Comparison of ENCODE assay signal across 24 cellular contexts in the genomic region with DNA sequence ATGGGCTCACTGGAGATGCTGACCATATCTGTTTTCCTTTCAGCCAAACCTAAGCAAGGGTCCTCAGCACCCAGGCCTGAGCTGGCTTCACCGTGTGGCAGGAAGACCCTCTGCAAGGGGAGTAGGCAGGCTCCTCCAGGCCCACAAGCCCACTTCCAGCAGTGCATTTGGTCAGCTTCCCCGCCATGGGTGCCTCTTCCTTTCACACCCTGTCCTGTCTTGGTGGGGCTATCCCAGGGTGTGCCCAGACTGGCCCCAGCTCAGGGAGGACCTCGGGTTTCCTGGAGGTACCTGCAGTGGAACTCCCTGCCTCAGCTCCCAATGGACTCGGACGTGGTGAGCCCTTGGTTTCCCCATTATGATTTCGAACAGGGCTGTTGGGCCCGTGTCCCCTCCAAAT. TPM values are rescaled to one million over a fixed set of nuclear protein-coding genes. Genes with fewer than 3 reads are reported as not detected.
"Had no signal": no experiment of that assay in that cellular context is flagged by ENCODE, and none has a peak within 500 bp of the region (broad histone marks: within the 10 kb centered on the region; RNA-seq: fewer than 3 reads in every experiment).

No MANE protein-coding gene starts in this region.

- H3K9me3 ChIP-seq: SK-N-SH had no signal

- ATAC-seq: Panc1 had no signal

- H3K9ac ChIP-seq: SK-N-SH had no signal

- H3K4me2 ChIP-seq: SK-N-SH had no signal

- H3K27ac ChIP-seq: HL-60 had no signal

- DNase-seq: KBM-7, MV-4-11, NCI-H1048, NCI-H1105, NCI-H1417, NCI-H187, NCI-H2029, NCI-H2081 treated with DMSO at 0.1 percent for 48 hours, NCI-H2171, NCI-H226, NCI-H446, NCI-H510A, NCI-H524 treated with DMSO at 0.1 percent for 48 hours, NCI-H69, NCI-H774, PC-3, SHP77, SK-N-SH had no signal

RNA-seq across cellular contexts. Expression of a gene that starts 12.7 kb away (rescaled TPM):
- total RNA-seq: LHCN-M2, MCF 10A, OCI-LY7, PC-3, SK-MEL-5 had no signal
- polyA plus RNA-seq: SK-N-SH had no signal

RNA-seq across cellular contexts. Expression of a gene that starts 19.1 kb away (rescaled TPM):
- total RNA-seq: LHCN-M2, MCF 10A, OCI-LY7, PC-3, SK-MEL-5 had no signal
- polyA plus RNA-seq: SK-N-SH had no signal

RNA-seq across cellular contexts. Expression of a gene that starts 22.4 kb away (rescaled TPM):
- total RNA-seq: LHCN-M2, MCF 10A, OCI-LY7, PC-3, SK-MEL-5 had no signal
- polyA plus RNA-seq: SK-N-SH had no signal

RNA-seq across cellular contexts. Expression of a gene that starts 25.6 kb away (rescaled TPM):
- total RNA-seq: LHCN-M2, MCF 10A, OCI-LY7, PC-3, SK-MEL-5 had no signal
- polyA plus RNA-seq: SK-N-SH had no signal

RNA-seq across cellular contexts. Expression of a gene that starts 41.4 kb away (rescaled TPM):
- total RNA-seq: LHCN-M2, MCF 10A, OCI-LY7, PC-3, SK-MEL-5 had no signal
